In genomic region chr1:204408074-204408507, GRCh38 we compare ENCODE assay signal across 8 cellular contexts. TPM values are rescaled to one million over a fixed set of nuclear protein-coding genes. Genes with fewer than 3 reads are reported as not detected.
DNase-seq lines count a peak whose midpoint lies in the region; ATAC-seq and TF ChIP-seq lines count a peak whose summit lies in the region.

No MANE protein-coding gene starts in this region.

- WGBS in neuronal stem cell (ENCODE audit: extremely low coverage in 2 of 2, insufficient read length in 2 of 2, insufficient replicate concordance in 1 of 2), 2 donors = no CpG with 5 or more reads among the region's 2 CpGs

- H4K20me1 ChIP-seq in MM.1S (ENCODE audit: insufficient read depth, low read length) = peaks cover 72% of the 10 kb centered on the region

- peaks cover 41% of the 10 kb centered on the region for H3K36me3 Mint-ChIP-seq in activated T-cell treated with anti-CD3 and anti-CD28 coated beads, Interleukin-2, amount 50 U/mL, for 4 hours (ENCODE audit: insufficient read depth)

- H3K9me3 Mint-ChIP-seq in activated T-cell treated with anti-CD3 and anti-CD28 coated beads, Interleukin-2, amount 50 U/mL, for 4 hours = no peaks in the 10 kb centered on the region

- H3K4me2 ChIP-seq in MM.1S (ENCODE audit: low read depth, low read length) = peak overlapping the region; percentile 79
- H3K4me2 ChIP-seq in neuronal stem cell (ENCODE audit: insufficient read depth, low read length, poor library complexity, severe bottlenecking) = peak overlapping the region; percentile 43

- ATAC-seq in activated T-cell treated with anti-CD3 and anti-CD28 coated beads, Interleukin-2, amount 50 U/mL, for 4 hours = no peak
- no peak for ATAC-seq in foreskin keratinocyte

- no peak overlapping the region for H3K27ac ChIP-seq in MM.1S (ENCODE audit: low read length)
- peak overlapping the region; percentile 82 for H3K27ac ChIP-seq in foreskin keratinocyte
- no peak overlapping the region for H3K27ac ChIP-seq in neuronal stem cell (replicated peaks; ENCODE audit: low read length)

- H4K8ac ChIP-seq in neuronal stem cell (ENCODE audit: low read depth, low read length) = no peak overlapping the region

- H3K4me3 ChIP-seq in MM.1S (ENCODE audit: low read length) (peak overlapping the region; percentile 80), neuronal stem cell (ENCODE audit: low read length in 2 of 2) (peak overlapping the region; percentile 10 to 98)

- no peak overlapping the region for H2BK120ac ChIP-seq in neuronal stem cell (ENCODE audit: low read depth, low read length)

- peaks cover 16% of the 10 kb centered on the region for H3F3A ChIP-seq in MM.1S (ENCODE audit: insufficient read depth, low read length)

- H3K27me3 ChIP-seq in MM.1S (replicated peaks; ENCODE audit: insufficient read depth, low read length) (no peaks in the 10 kb centered on the region), foreskin keratinocyte (no peaks in the 10 kb centered on the region), neuronal stem cell (ENCODE audit: control insufficient read depth in 3 of 3, insufficient read depth in 3 of 3, low read depth in 1 of 3, low read length in 3 of 3) (no peaks in the 10 kb centered on the region)

- H2AFZ ChIP-seq in MM.1S (ENCODE audit: low read length) = no peak overlapping the region
- H2AFZ ChIP-seq in neuronal stem cell (ENCODE audit: low read length) = no peak overlapping the region

- in situ Hi-C loops in GM13976 (cut with MboI; ENCODE audit: low sequenced_read_pairs, unreplicated experiment) = no loop called here

- H3K4me3 Mint-ChIP-seq in activated T-cell treated with anti-CD3 and anti-CD28 coated beads, Interleukin-2, amount 50 U/mL, for 4 hours = peak overlapping the region; percentile 99

- peaks cover 83% of the 10 kb centered on the region for H3K79me2 ChIP-seq in MM.1S (ENCODE audit: low read length)

- H3K14ac ChIP-seq in neuronal stem cell (ENCODE audit: low read length) = no peak overlapping the region

- no peaks in the 10 kb centered on the region for H3K27me3 Mint-ChIP-seq in activated T-cell treated with anti-CD3 and anti-CD28 coated beads, Interleukin-2, amount 50 U/mL, for 4 hours (ENCODE audit: low read depth)

- H3K36me3 ChIP-seq in MM.1S (replicated peaks; ENCODE audit: insufficient read depth, low read length) = peaks cover 47% of the 10 kb centered on the region
- H3K36me3 ChIP-seq in neuronal stem cell (replicated peaks in 1 of 2; ENCODE audit: control insufficient read depth in 2 of 2, insufficient read depth in 2 of 2, low read length in 2 of 2) = peaks cover 5 to 74% of the 10 kb centered on the region in 2 donors

- H3K4me1 Mint-ChIP-seq in activated T-cell treated with anti-CD3 and anti-CD28 coated beads, Interleukin-2, amount 50 U/mL, for 4 hours (ENCODE audit: low read depth) = peaks cover 26% of the 10 kb centered on the region

- DNase-seq in NCI-H146 (lab: John Stamatoyannopoulos, UW) = peak; percentile 26
- no peak for DNase-seq in NCI-H146 treated with DMSO at 0.1 percent for 48 hours (lab: John Stamatoyannopoulos, UW; ENCODE audit: unreplicated experiment)
- DNase-seq in MM.1S = no peak
- no peak for DNase-seq in activated T-cell treated with anti-CD3 and anti-CD28 coated beads, Interleukin-2, amount 50 U/mL, for 4 hours
- DNase-seq in foreskin keratinocyte = peak in 1 of 2 donors; percentile 38
- no peak for DNase-seq in neuronal stem cell (ENCODE audit: low spot score)
- DNase-seq in NOMO-1 treated with dmso at 0.1 percent for 144 hours (lab: John Stamatoyannopoulos, UW; ENCODE audit: unreplicated experiment) = no peak
- no peak for DNase-seq in GM13976 (ENCODE audit: low spot score)

- no peaks in the 10 kb centered on the region for H3K9me3 ChIP-seq in MM.1S (replicated peaks; ENCODE audit: insufficient read depth, low read length)
- H3K9me3 ChIP-seq in neuronal stem cell (replicated peaks in 1 of 2; ENCODE audit: control insufficient read depth in 2 of 2, insufficient read depth in 1 of 2, low read depth in 1 of 2, low read length in 2 of 2) = no peaks in the 10 kb centered on the region

- H2BK15ac ChIP-seq in neuronal stem cell (ENCODE audit: low read length) = no peak overlapping the region

- H4K91ac ChIP-seq in neuronal stem cell (ENCODE audit: low read depth, low read length, poor library complexity) = no peak overlapping the region

- no peak overlapping the region for H3K4ac ChIP-seq in neuronal stem cell (ENCODE audit: low read length)

- no peak overlapping the region for H3K18ac ChIP-seq in neuronal stem cell (ENCODE audit: low read length)

- no peak overlapping the region for H2BK12ac ChIP-seq in neuronal stem cell (ENCODE audit: low read length)

- no peaks in the 10 kb centered on the region for H3K79me1 ChIP-seq in neuronal stem cell (ENCODE audit: low read depth, low read length)

- H3K4me1 ChIP-seq in MM.1S (ENCODE audit: low read length) = peaks cover 9% of the 10 kb centered on the region; the same call in 1 of the 2 replicates
- H3K4me1 ChIP-seq in foreskin keratinocyte = peaks cover 9% of the 10 kb centered on the region
- H3K4me1 ChIP-seq in neuronal stem cell (ENCODE audit: control insufficient read depth in 2 of 2, insufficient read depth in 1 of 2, low read depth in 1 of 2, low read length in 2 of 2) = no peaks in the 10 kb centered on the region

- H3K9me2 ChIP-seq in MM.1S (replicated peaks; ENCODE audit: insufficient read depth, low read length) = no peaks in the 10 kb centered on the region

- H2BK5ac ChIP-seq in neuronal stem cell (ENCODE audit: low read length) = no peak overlapping the region

- no peak overlapping the region for H2AK5ac ChIP-seq in neuronal stem cell (ENCODE audit: low read depth, low read length)

- no peak overlapping the region for H3K23ac ChIP-seq in neuronal stem cell (ENCODE audit: low read depth, low read length, poor library complexity)

- H3K9ac ChIP-seq in MM.1S (ENCODE audit: low read length) = peak overlapping the region; percentile 100; the same call in 1 of the 2 replicates
- no peak overlapping the region for H3K9ac ChIP-seq in neuronal stem cell (ENCODE audit: low read depth, low read length, poor library complexity)

- TF ChIP-seq CTCF in MM.1S (IDR thresholded peaks at IDR 0.05; ENCODE audit: low read length) = no peak
- TF ChIP-seq CTCF in foreskin keratinocyte (conservative IDR thresholded peaks at IDR 0.05) = no peak
- TF ChIP-seq CTCF in GM13976 (IDR thresholded peaks at IDR 0.05; ENCODE audit: borderline replicate concordance, control extremely low read depth, extremely low read depth, insufficient read depth, missing control alignments) = no peak

RNA-seq across cellular contexts. Expression of gene PPP1R15B, which starts 3.5 kb away (rescaled TPM):
- total RNA-seq in activated T-cell treated with anti-CD3 and anti-CD28 coated beads, Interleukin-2, amount 50 U/mL, for 4 hours = 10 to 100 TPM; 71.7 to 80.1 (median 72.9) TPM
- total RNA-seq in foreskin keratinocyte = 28.8 TPM in 2 replicates
- 7.0 and 8.8 TPM in 2 replicates for polyA plus RNA-seq in foreskin keratinocyte
- 18.4 TPM for polyA plus RNA-seq in neuronal stem cell (2013, experiment 1 of 2)
- polyA plus RNA-seq in neuronal stem cell (2013, experiment 2 of 2) = 19.2 TPM

RNA-seq across cellular contexts. Expression of gene PLEKHA6, which starts 48.4 kb away (rescaled TPM):
- total RNA-seq in activated T-cell treated with anti-CD3 and anti-CD28 coated beads, Interleukin-2, amount 50 U/mL, for 4 hours = under 1 TPM; 0.19 to 0.61 (median 0.29) TPM
- total RNA-seq in foreskin keratinocyte = 4.4 and 6.0 TPM in 2 replicates
- 2.0 and 2.4 TPM in 2 replicates for polyA plus RNA-seq in foreskin keratinocyte
- polyA plus RNA-seq in neuronal stem cell (2013, experiment 1 of 2) = 0.49 TPM
- polyA plus RNA-seq in neuronal stem cell (2013, experiment 2 of 2) = 0.48 TPM
